Comparison of ENCODE assay signal across 1 cellular context in genomic region chr1:201309420-201309819, GRCh38.
A peak's percentile ranks its signal among the peaks of the same experiment; 100 is the strongest.
TF ChIP-seq lines count a peak whose summit lies in the region.

No MANE protein-coding gene starts in this region.

TF ChIP-seq in HEK293, 187 proteins besides CTCF, POLR2A, EP300 and RAD21 (continued from another document and continues in another):
- TF ChIP-seq, protein P1, sequence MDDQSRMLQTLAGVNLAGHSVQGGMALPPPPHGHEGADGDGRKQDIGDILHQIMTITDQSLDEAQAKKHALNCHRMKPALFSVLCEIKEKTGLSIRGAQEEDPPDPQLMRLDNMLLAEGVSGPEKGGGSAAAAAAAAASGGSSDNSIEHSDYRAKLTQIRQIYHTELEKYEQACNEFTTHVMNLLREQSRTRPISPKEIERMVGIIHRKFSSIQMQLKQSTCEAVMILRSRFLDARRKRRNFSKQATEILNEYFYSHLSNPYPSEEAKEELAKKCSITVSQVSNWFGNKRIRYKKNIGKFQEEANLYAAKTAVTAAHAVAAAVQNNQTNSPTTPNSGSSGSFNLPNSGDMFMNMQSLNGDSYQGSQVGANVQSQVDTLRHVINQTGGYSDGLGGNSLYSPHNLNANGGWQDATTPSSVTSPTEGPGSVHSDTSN (CRISPR knock-in tag; IDR thresholded peaks at IDR 0.05), result no peak
- no peak for TF ChIP-seq ZNF266 (tag by site-specific recombination; IDR thresholded peaks at IDR 0.05; ENCODE audit: low read depth)
- no peak for TF ChIP-seq ZNF830 (tag by site-specific recombination; IDR thresholded peaks at IDR 0.05; ENCODE audit: low read depth)
- no peak for TF ChIP-seq ZNF529 (tag by site-specific recombination; IDR thresholded peaks at IDR 0.05; ENCODE audit: insufficient replicate concordance)
- TF ChIP-seq ZNF157 (tag by site-specific recombination; IDR thresholded peaks at IDR 0.05), result no peak
- no peak for TF ChIP-seq ZNF596 (tag by site-specific recombination; IDR thresholded peaks at IDR 0.05)
- no peak for TF ChIP-seq ZNF140 (tag by site-specific recombination; IDR thresholded peaks at IDR 0.05)
- no peak for TF ChIP-seq ZNF449 (tag by site-specific recombination; IDR thresholded peaks at IDR 0.05)
- no peak for TF ChIP-seq ZNF169 (tag by site-specific recombination; IDR thresholded peaks at IDR 0.05)
- TF ChIP-seq ZNF335 (tag by site-specific recombination; conservative IDR thresholded peaks at IDR 0.05), result no peak
- TF ChIP-seq ZNF10 (tag by site-specific recombination; IDR thresholded peaks at IDR 0.05), result no peak
- TF ChIP-seq, protein P2, sequence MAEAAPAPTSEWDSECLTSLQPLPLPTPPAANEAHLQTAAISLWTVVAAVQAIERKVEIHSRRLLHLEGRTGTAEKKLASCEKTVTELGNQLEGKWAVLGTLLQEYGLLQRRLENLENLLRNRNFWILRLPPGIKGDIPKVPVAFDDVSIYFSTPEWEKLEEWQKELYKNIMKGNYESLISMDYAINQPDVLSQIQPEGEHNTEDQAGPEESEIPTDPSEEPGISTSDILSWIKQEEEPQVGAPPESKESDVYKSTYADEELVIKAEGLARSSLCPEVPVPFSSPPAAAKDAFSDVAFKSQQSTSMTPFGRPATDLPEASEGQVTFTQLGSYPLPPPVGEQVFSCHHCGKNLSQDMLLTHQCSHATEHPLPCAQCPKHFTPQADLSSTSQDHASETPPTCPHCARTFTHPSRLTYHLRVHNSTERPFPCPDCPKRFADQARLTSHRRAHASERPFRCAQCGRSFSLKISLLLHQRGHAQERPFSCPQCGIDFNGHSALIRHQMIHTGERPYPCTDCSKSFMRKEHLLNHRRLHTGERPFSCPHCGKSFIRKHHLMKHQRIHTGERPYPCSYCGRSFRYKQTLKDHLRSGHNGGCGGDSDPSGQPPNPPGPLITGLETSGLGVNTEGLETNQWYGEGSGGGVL (tag by site-specific recombination; IDR thresholded peaks at IDR 0.05), result no peak
- 0 out of 2 replicates have a peak, but pooled peaks have one; percentile 28 for TF ChIP-seq SP7 (tag by site-specific recombination; IDR thresholded peaks at IDR 0.05)
- no peak for TF ChIP-seq ZXDB (tag by site-specific recombination; IDR thresholded peaks at IDR 0.05)
- no peak for TF ChIP-seq ZNF792 (tag by site-specific recombination; IDR thresholded peaks at IDR 0.05)
- no peak for TF ChIP-seq ZNF16 (tag by site-specific recombination; IDR thresholded peaks at IDR 0.05; ENCODE audit: low read depth)
- no peak for TF ChIP-seq ZNF391 (tag by site-specific recombination; IDR thresholded peaks at IDR 0.05; ENCODE audit: borderline replicate concordance, low read depth)
- TF ChIP-seq, protein P3, sequence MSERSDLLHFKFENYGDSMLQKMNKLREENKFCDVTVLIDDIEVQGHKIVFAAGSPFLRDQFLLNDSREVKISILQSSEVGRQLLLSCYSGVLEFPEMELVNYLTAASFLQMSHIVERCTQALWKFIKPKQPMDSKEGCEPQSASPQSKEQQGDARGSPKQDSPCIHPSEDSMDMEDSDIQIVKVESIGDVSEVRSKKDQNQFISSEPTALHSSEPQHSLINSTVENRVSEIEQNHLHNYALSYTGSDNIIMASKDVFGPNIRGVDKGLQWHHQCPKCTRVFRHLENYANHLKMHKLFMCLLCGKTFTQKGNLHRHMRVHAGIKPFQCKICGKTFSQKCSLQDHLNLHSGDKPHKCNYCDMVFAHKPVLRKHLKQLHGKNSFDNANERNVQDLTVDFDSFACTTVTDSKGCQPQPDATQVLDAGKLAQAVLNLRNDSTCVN (tag by site-specific recombination; optimal IDR thresholded peaks at IDR 0.05), result peak; percentile 29
- no peak for TF ChIP-seq ZBTB8A (tag by site-specific recombination; IDR thresholded peaks at IDR 0.05)
- no peak for TF ChIP-seq ZNF670 (tag by site-specific recombination; IDR thresholded peaks at IDR 0.05; ENCODE audit: low read depth)
- TF ChIP-seq ZNF433 (tag by site-specific recombination; IDR thresholded peaks at IDR 0.05; ENCODE audit: low read depth), result no peak
- no peak for TF ChIP-seq ZNF768 (tag by site-specific recombination; IDR thresholded peaks at IDR 0.05)
- TF ChIP-seq ZNF549 (tag by site-specific recombination; IDR thresholded peaks at IDR 0.05), result no peak
- TF ChIP-seq ZNF24 (tag by site-specific recombination; IDR thresholded peaks at IDR 0.05), result no peak
- TF ChIP-seq YY1 (tag by site-specific recombination; IDR thresholded peaks at IDR 0.05), result no peak
- TF ChIP-seq ZNF174 (tag by site-specific recombination; IDR thresholded peaks at IDR 0.05), result no peak
- peak; percentile 41; the same call in 1 of the 2 replicates for TF ChIP-seq ZNF394 (tag by site-specific recombination; IDR thresholded peaks at IDR 0.05; ENCODE audit: borderline replicate concordance)
- TF ChIP-seq ZNF423 (tag by site-specific recombination; IDR thresholded peaks at IDR 0.05), result no peak
- TF ChIP-seq ZNF292 (tag by site-specific recombination; IDR thresholded peaks at IDR 0.05; ENCODE audit: borderline replicate concordance, low read depth), result no peak
- no peak for TF ChIP-seq ZNF2 (tag by site-specific recombination; IDR thresholded peaks at IDR 0.05)
- TF ChIP-seq SP3 (tag by site-specific recombination; IDR thresholded peaks at IDR 0.05), result no peak
- TF ChIP-seq ZNF48 (tag by site-specific recombination; IDR thresholded peaks at IDR 0.05), result no peak
- TF ChIP-seq GLIS2 (tag by site-specific recombination; IDR thresholded peaks at IDR 0.05), result 0 out of 2 replicates have a peak, but pooled peaks have one; percentile 32
- TF ChIP-seq, protein P4, sequence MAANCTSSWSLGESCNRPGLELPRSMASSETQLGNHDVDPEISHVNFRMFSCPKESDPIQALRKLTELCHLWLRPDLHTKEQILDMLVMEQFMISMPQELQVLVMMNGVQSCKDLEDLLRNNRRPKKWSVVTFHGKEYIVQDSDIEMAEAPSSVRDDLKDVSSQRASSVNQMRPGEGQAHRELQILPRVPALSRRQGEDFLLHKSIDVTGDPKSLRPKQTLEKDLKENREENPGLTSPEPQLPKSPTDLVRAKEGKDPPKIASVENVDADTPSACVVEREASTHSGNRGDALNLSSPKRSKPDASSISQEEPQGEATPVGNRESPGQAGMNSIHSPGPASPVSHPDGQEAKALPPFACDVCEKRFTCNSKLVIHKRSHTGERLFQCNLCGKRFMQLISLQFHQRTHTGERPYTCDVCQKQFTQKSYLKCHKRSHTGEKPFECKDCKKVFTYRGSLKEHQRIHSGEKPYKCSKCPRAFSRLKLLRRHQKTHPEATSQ (tag by site-specific recombination; IDR thresholded peaks at IDR 0.05), result no peak
- TF ChIP-seq ZSCAN18 (tag by site-specific recombination; IDR thresholded peaks at IDR 0.05), result no peak
- no peak for TF ChIP-seq MZF1 (tag by site-specific recombination; IDR thresholded peaks at IDR 0.05; ENCODE audit: borderline replicate concordance)
- TF ChIP-seq ZNF239 (tag by site-specific recombination; IDR thresholded peaks at IDR 0.05), result no peak
- no peak for TF ChIP-seq ZNF175 (tag by site-specific recombination; IDR thresholded peaks at IDR 0.05)
- no peak for TF ChIP-seq ZBTB10 (tag by site-specific recombination; IDR thresholded peaks at IDR 0.05)
- TF ChIP-seq ZNF654 (tag by site-specific recombination; IDR thresholded peaks at IDR 0.05; ENCODE audit: low read depth), result peak; percentile 43
- TF ChIP-seq SP2 (tag by site-specific recombination; IDR thresholded peaks at IDR 0.05), result no peak
- TF ChIP-seq, protein P5, sequence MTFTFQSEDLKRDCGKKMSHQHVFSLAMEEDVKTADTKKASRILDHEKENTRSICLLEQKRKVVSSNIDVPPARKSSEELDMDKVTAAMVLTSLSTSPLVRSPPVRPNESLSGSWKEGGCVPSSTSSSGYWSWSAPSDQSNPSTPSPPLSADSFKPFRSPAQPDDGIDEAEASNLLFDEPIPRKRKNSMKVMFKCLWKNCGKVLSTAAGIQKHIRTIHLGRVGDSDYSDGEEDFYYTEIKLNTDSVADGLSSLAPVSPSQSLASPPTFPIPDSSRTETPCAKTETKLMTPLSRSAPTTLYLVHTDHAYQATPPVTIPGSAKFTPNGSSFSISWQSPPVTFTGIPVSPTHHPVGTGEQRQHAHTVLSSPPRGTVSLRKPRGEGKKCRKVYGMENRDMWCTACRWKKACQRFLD (tag by site-specific recombination; IDR thresholded peaks at IDR 0.05), result no peak
- peak; percentile 83 for TF ChIP-seq KLF10 (tag by site-specific recombination; IDR thresholded peaks at IDR 0.05)
- TF ChIP-seq ZNF133 (tag by site-specific recombination; IDR thresholded peaks at IDR 0.05), result no peak
- TF ChIP-seq, protein P6, sequence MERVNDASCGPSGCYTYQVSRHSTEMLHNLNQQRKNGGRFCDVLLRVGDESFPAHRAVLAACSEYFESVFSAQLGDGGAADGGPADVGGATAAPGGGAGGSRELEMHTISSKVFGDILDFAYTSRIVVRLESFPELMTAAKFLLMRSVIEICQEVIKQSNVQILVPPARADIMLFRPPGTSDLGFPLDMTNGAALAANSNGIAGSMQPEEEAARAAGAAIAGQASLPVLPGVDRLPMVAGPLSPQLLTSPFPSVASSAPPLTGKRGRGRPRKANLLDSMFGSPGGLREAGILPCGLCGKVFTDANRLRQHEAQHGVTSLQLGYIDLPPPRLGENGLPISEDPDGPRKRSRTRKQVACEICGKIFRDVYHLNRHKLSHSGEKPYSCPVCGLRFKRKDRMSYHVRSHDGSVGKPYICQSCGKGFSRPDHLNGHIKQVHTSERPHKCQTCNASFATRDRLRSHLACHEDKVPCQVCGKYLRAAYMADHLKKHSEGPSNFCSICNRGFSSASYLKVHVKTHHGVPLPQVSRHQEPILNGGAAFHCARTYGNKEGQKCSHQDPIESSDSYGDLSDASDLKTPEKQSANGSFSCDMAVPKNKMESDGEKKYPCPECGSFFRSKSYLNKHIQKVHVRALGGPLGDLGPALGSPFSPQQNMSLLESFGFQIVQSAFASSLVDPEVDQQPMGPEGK (tag by site-specific recombination; IDR thresholded peaks at IDR 0.05), result peak; percentile 75
- no peak for TF ChIP-seq SCRT1 (tag by site-specific recombination; IDR thresholded peaks at IDR 0.05; ENCODE audit: borderline replicate concordance)
- no peak for TF ChIP-seq ZSCAN16 (tag by site-specific recombination; IDR thresholded peaks at IDR 0.05)
- TF ChIP-seq, protein P7, sequence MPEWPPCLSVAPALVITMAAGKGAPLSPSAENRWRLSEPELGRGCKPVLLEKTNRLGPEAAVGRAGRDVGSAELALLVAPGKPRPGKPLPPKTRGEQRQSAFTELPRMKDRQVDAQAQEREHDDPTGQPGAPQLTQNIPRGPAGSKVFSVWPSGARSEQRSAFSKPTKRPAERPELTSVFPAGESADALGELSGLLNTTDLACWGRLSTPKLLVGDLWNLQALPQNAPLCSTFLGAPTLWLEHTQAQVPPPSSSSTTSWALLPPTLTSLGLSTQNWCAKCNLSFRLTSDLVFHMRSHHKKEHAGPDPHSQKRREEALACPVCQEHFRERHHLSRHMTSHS (tag by site-specific recombination; IDR thresholded peaks at IDR 0.05), result no peak
- TF ChIP-seq ZNF354C (tag by site-specific recombination; IDR thresholded peaks at IDR 0.05; ENCODE audit: borderline replicate concordance, low read depth), result no peak
- no peak for TF ChIP-seq ZNF776 (tag by site-specific recombination; IDR thresholded peaks at IDR 0.05; ENCODE audit: borderline replicate concordance)
- no peak for TF ChIP-seq ZNF311 (tag by site-specific recombination; IDR thresholded peaks at IDR 0.05; ENCODE audit: borderline replicate concordance)
- TF ChIP-seq ZNF621 (tag by site-specific recombination; IDR thresholded peaks at IDR 0.05), result no peak
- no peak for TF ChIP-seq ZNF658 (tag by site-specific recombination; IDR thresholded peaks at IDR 0.05)
- no peak for TF ChIP-seq WT1 (tag by site-specific recombination; IDR thresholded peaks at IDR 0.05)
- TF ChIP-seq ZNF248 (tag by site-specific recombination; IDR thresholded peaks at IDR 0.05), result no peak
